Comparison of ENCODE assay signal across 2 cellular contexts in genomic region chr6:24205020-24205492, GRCh38.
TF ChIP-seq lines count a peak whose summit lies in the region.

No MANE protein-coding gene starts in this region.

TF ChIP-seq in Ishikawa, 13 proteins besides CTCF, POLR2A, EP300 and RAD21 (continued from another document):
- TF ChIP-seq REST (IDR thresholded peaks at IDR 0.05; ENCODE audit: low read depth), result no peak
- TF ChIP-seq NFIC (IDR thresholded peaks at IDR 0.05), result no peak
- TF ChIP-seq CREB1 (IDR thresholded peaks at IDR 0.05; ENCODE audit: low read depth), result no peak
- TF ChIP-seq FOXM1 (IDR thresholded peaks at IDR 0.05; ENCODE audit: borderline replicate concordance, low read depth), result no peak
- TF ChIP-seq EGR1 (IDR thresholded peaks at IDR 0.05), result no peak
- no peak for TF ChIP-seq YY1 (IDR thresholded peaks at IDR 0.05; ENCODE audit: low read depth)
- TF ChIP-seq TAF1 (IDR thresholded peaks at IDR 0.05; ENCODE audit: low read depth), result no peak
- TF ChIP-seq MAX (IDR thresholded peaks at IDR 0.05), result no peak
- TF ChIP-seq TEAD4 (IDR thresholded peaks at IDR 0.05), result no peak
- no peak for TF ChIP-seq TCF12 (IDR thresholded peaks at IDR 0.05; ENCODE audit: low read depth)

TF ChIP-seq in neural cell, 6 proteins besides CTCF, POLR2A, EP300 and RAD21:
- TF ChIP-seq REST (IDR thresholded peaks at IDR 0.05; ENCODE audit: borderline replicate concordance) (no peak), MXI1 (conservative IDR thresholded peaks at IDR 0.05; ENCODE audit: poor library complexity, severe bottlenecking) (no peak), EZH2 (IDR thresholded peaks at IDR 0.05; ENCODE audit: borderline replicate concordance, insufficient read depth, low read length, poor library complexity, severe bottlenecking) (no peak), SMC3 (conservative IDR thresholded peaks at IDR 0.05; ENCODE audit: poor library complexity) (peak; percentile 96), POLR2AphosphoS5 (IDR thresholded peaks at IDR 0.05) (no peak), TAF1 (IDR thresholded peaks at IDR 0.05; ENCODE audit: low read depth) (no peak)
